In the genomic region with DNA sequence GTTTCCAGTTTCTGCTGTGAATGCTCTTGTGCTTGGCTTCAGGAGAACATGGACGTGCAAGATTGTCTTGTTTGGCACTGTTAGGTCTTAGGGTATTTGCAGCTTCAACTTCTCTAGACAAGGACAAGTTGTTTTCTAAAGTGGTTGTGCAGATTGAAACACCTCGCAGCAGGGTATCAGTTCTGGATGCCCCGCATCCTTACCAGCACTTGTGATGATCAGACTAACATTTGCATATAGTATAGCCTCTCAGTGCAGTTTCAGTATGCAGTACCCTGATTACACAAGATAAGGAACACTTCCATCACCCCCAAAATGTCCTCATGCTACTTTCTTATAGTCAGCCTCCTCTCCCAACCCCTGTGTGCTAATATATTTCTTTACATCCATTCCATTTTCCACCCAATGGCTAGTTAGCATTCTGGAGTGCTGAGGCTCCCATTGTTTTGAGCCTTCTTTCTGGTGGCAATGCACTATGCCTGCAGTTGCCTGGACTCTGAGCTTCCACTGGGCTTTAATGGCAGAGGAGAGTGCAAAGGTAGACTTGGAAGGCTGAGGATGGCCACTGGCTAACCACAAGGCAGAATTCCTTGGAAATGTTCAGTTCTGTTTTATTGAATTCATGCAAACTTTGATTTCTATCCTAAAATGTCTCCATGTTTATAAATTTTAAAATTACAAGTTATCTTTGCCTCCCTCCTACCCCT, we compare ENCODE assay signal across 22 cellular contexts.
"Had no signal": no experiment of that assay in that cellular context is flagged by ENCODE, and none has a peak within 500 bp of the region (broad histone marks: within the 10 kb centered on the region; RNA-seq: fewer than 3 reads in every experiment).

No MANE protein-coding gene starts in this region.

- H3K27ac Mint-ChIP-seq: activated naive CD4-positive, alpha-beta T cell treated with anti-CD3 and anti-CD28 coated beads for 36 hours; activated naive CD8-positive, alpha-beta T cell; brain had no signal

- DNase-seq: activated CD4-positive, alpha-beta T cell treated with anti-CD3 and anti-CD28 coated beads for 48 hours; activated CD4-positive, alpha-beta T cell treated with anti-CD3 and anti-CD28 coated beads, Interleukin-2, amount 50 U/mL, for 48 hours; activated CD8-positive, alpha-beta memory T cell treated with anti-CD3 and anti-CD28 coated beads, Interleukin-2, amount 50 U/mL, for 48 hours; activated gamma-delta T cell; activated naive CD4-positive, alpha-beta T cell treated with anti-CD3 and anti-CD28 coated beads for 36 hours; activated T-cell treated with anti-CD3 and anti-CD28 coated beads, Interleukin-2, amount 50 U/mL, for 4 hours; amygdala; Karpas-422; NCI-H1105 treated with DMSO at 0.1 percent for 48 hours; NCI-H1436 treated with DMSO at 0.1 percent for 48 hours; NCI-H187; NCI-H2081; NCI-H510A treated with DMSO at 0.1 percent for 48 hours; NCI-H69; PC-3; SHP77 treated with DMSO at 0.1 percent for 48 hours had no signal

- H3K4me3 Mint-ChIP-seq: activated naive CD4-positive, alpha-beta T cell treated with anti-CD3 and anti-CD28 coated beads for 36 hours; activated naive CD8-positive, alpha-beta T cell; activated T-cell treated with anti-CD3 and anti-CD28 coated beads, Interleukin-2, amount 50 U/mL, for 4 hours; brain; T-helper 1 cell treated with Interleukin-12 subunit alpha and Interleukin-12 subunit beta and Interleukin-4 antibody, amounts not matched to agents 30 μg/mL and 1 μg/mL, for 36 hours had no signal

- H3K27me3 Mint-ChIP-seq: activated naive CD8-positive, alpha-beta T cell; brain had no signal

- H3K9me3 Mint-ChIP-seq: activated naive CD4-positive, alpha-beta T cell treated with anti-CD3 and anti-CD28 coated beads for 36 hours; activated T-cell treated with anti-CD3 and anti-CD28 coated beads, Interleukin-2, amount 50 U/mL, for 4 hours; brain; T-helper 1 cell treated with Interleukin-12 subunit alpha and Interleukin-12 subunit beta and Interleukin-4 antibody, amounts not matched to agents 30 μg/mL and 1 μg/mL, for 36 hours had no signal

- ATAC-seq: activated CD4-positive, CD25-positive, alpha-beta regulatory T cell treated with anti-CD3 and anti-CD28 coated beads, Interleukin-2, amount 50 U/mL, for 24 hours; activated T-cell treated with anti-CD3 and anti-CD28 coated beads, Interleukin-2, amount 50 U/mL, for 4 hours; PC-3 had no signal

- FAIRE-seq: astrocyte, RCC 7860 had no signal
